In the genomic region with DNA sequence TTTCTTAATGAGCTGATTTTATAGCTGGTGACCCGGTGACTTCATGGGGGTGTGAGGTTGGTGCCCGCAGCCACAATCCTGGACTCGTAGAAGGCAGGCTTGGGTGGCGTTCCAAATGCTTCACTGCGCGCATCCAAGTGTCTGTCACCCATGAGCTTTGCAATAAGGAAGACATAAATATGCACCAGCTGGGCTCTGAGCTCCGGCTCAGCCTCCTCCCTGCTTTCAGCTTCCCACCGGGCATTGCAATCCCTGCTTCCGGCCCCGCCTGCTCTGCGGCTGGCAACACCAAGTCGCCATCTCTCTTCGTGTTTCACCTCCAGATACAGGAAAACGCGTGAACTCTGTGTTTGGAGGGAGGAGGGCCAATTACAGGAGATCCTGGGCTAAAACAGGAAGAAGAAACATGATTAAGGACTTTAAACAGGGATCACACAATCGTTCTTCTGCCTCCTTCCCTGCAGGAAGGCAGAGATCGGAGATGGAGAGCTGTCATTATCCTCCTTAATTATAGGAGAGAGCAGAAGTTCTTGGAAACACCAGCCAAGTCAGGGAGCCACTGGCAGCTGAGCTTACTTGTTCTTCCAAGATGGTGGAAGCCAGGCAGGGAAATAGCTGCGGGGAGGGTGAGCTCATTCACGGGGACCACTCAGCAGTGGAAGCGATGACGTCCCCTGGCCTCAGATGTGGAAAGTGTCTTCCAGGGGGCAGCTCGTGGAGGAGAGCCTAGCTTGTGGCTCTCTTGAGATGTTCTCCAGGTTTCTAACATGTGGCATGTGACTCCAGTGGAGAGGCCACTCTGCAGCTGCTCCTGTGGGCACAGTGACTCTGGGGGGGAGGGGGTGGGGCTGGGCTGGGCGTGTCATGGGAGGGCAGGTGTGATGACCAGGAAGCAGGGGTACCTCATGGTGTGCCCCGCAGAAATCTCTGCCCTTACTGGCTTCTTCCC, we compare ENCODE assay signal across 8 cellular contexts.
A peak's percentile ranks its signal among the peaks of the same experiment; 100 is the strongest.
DNase-seq lines count a peak whose midpoint lies in the region; ATAC-seq, FAIRE-seq and TF ChIP-seq lines count a peak whose summit lies in the region.

No MANE protein-coding gene starts in this region.

- H3K14ac ChIP-seq in neuronal stem cell (ENCODE audit: low read length), result no peak overlapping the region

- H3K9ac ChIP-seq in neuronal stem cell (ENCODE audit: low read depth, low read length, poor library complexity), result peak overlapping the region; percentile 9

- no peak overlapping the region for H3K4me3 ChIP-seq in neuronal stem cell (ENCODE audit: low read length in 2 of 2)

- no peak overlapping the region for H2AK5ac ChIP-seq in neuronal stem cell (ENCODE audit: low read depth, low read length)

- no peak overlapping the region for H2AFZ ChIP-seq in neuronal stem cell (ENCODE audit: low read length)

- peak overlapping the region; percentile 13 for H3K18ac ChIP-seq in neuronal stem cell (ENCODE audit: low read length)

- ATAC-seq in HG03108 (IDR thresholded peaks at IDR 0.05; ENCODE audit: unreplicated experiment) (peak; percentile 16), HG03521 (IDR thresholded peaks at IDR 0.05; ENCODE audit: unreplicated experiment) (no peak)

- no peak overlapping the region for H4K91ac ChIP-seq in neuronal stem cell (ENCODE audit: low read depth, low read length, poor library complexity)

- no CpG with 5 or more reads among the region's 24 CpGs for WGBS in neuronal stem cell (ENCODE audit: extremely low coverage in 2 of 2, insufficient read length in 2 of 2, insufficient replicate concordance in 1 of 2), 2 donors

- H3K79me1 ChIP-seq in neuronal stem cell (ENCODE audit: low read depth, low read length), result no peaks in the 10 kb centered on the region

- DNase-seq in GM12891 (ENCODE audit: insufficient read length, low spot score) (no peak), neuronal stem cell (ENCODE audit: low spot score) (no peak), HCEC 1CT (no peak), HPDE6-E6E7 (ENCODE audit: extremely low spot score) (no peak)
- no peak for DNase-seq in effector CD8-positive, alpha-beta T cell (lab: John Stamatoyannopoulos, UW)

- H3K4me1 ChIP-seq in neuronal stem cell (ENCODE audit: control insufficient read depth in 2 of 2, insufficient read depth in 1 of 2, low read depth in 1 of 2, low read length in 2 of 2), result peaks cover 1 to 12% of the 10 kb centered on the region in 2 donors

- H3K4ac ChIP-seq in neuronal stem cell (ENCODE audit: low read length), result no peak overlapping the region

- peaks cover 0 to 6% of the 10 kb centered on the region in 2 donors for H3K9me3 ChIP-seq in neuronal stem cell (replicated peaks in 1 of 2; ENCODE audit: control insufficient read depth in 2 of 2, insufficient read depth in 1 of 2, low read depth in 1 of 2, low read length in 2 of 2)

- FAIRE-seq in GM12891 (lab: Jason Lieb, UNC), result peak; percentile 62

- H2BK15ac ChIP-seq in neuronal stem cell (ENCODE audit: low read length), result no peak overlapping the region

- no peak overlapping the region for H3K4me2 ChIP-seq in neuronal stem cell (ENCODE audit: insufficient read depth, low read length, poor library complexity, severe bottlenecking)

- H3K23ac ChIP-seq in neuronal stem cell (ENCODE audit: low read depth, low read length, poor library complexity), result no peak overlapping the region

- no peak overlapping the region for H4K8ac ChIP-seq in neuronal stem cell (ENCODE audit: low read depth, low read length)

- H3K36me3 ChIP-seq in neuronal stem cell (replicated peaks in 1 of 2; ENCODE audit: control insufficient read depth in 2 of 2, insufficient read depth in 2 of 2, low read length in 2 of 2), result peaks cover 0 to 1% of the 10 kb centered on the region in 2 donors

- no peak overlapping the region for H2BK120ac ChIP-seq in neuronal stem cell (ENCODE audit: low read depth, low read length)

- H3K27ac ChIP-seq in angular gyrus (ENCODE audit: low read depth, low read length), result peak overlapping the region; percentile 78
- H3K27ac ChIP-seq in neuronal stem cell (replicated peaks; ENCODE audit: low read length), result no peak overlapping the region

- no peak overlapping the region for H2BK12ac ChIP-seq in neuronal stem cell (ENCODE audit: low read length)

- H2BK5ac ChIP-seq in neuronal stem cell (ENCODE audit: low read length), result no peak overlapping the region

- no peaks in the 10 kb centered on the region for H3K27me3 ChIP-seq in neuronal stem cell (ENCODE audit: control insufficient read depth in 3 of 3, insufficient read depth in 3 of 3, low read depth in 1 of 3, low read length in 3 of 3)

- no peak for TF ChIP-seq POLR2A in GM12891 (IDR thresholded peaks at IDR 0.05; ENCODE audit: low read depth, low read length)

TF ChIP-seq in GM12891, 5 proteins besides CTCF, POLR2A, EP300 and RAD21:
- no peak for TF ChIP-seq TAF1 (IDR thresholded peaks at IDR 0.05; ENCODE audit: low read depth, low read length)
- TF ChIP-seq PAX5 (IDR thresholded peaks at IDR 0.05; ENCODE audit: insufficient read depth, low read length, severe bottlenecking), result no peak
- TF ChIP-seq POLR2AphosphoS5 (IDR thresholded peaks at IDR 0.05; ENCODE audit: low read depth, low read length), result no peak
TF ChIP-seq in GM12891: peak in this region for 0.
